9 cellular contexts compared by ENCODE assay signal in genomic region chr5:26329562-26330189, GRCh38.
DNase-seq lines count a peak whose midpoint lies in the region; ATAC-seq and TF ChIP-seq lines count a peak whose summit lies in the region.
"Had no signal": no experiment of that assay in that cellular context is flagged by ENCODE, and none has a peak within 500 bp of the region (broad histone marks: within the 10 kb centered on the region; RNA-seq: fewer than 3 reads in every experiment).

No MANE protein-coding gene starts in this region.

- H2AFZ ChIP-seq in GM23248: no peak overlapping the region

- H3K9me3 ChIP-seq in GM23248 (ENCODE audit: low read depth) (no peaks in the 10 kb centered on the region), adipocyte (ENCODE audit: control insufficient read depth, low read length) (no peaks in the 10 kb centered on the region)

- no peaks in the 10 kb centered on the region for H3K79me2 ChIP-seq in GM23248 (ENCODE audit: insufficient read depth)

- H3K36me3 ChIP-seq in GM23248 (ENCODE audit: low read depth) (no peaks in the 10 kb centered on the region), adipocyte (ENCODE audit: control insufficient read depth, insufficient read depth, low read length, severe bottlenecking) (no peaks in the 10 kb centered on the region)

- H3K4me3 ChIP-seq in GM23248: no peak overlapping the region
- peak overlapping the region; percentile 15 for H3K4me3 ChIP-seq in adipocyte (ENCODE audit: low read length)

- no peak overlapping the region for H3K27ac Mint-ChIP-seq in mesothelial cell of epicardium
- H3K27ac Mint-ChIP-seq: activated CD4-positive, alpha-beta T cell treated with anti-CD3 and anti-CD28 coated beads, Interleukin-2, amount 10 ng/mL, durations not matched to agents 7 days and 5 days had no signal

- no peaks in the 10 kb centered on the region for H3K36me3 Mint-ChIP-seq in mesothelial cell of epicardium

- H3K4me2 ChIP-seq in GM23248 (ENCODE audit: unreplicated experiment): no peak overlapping the region

- H3K27me3 Mint-ChIP-seq in mesothelial cell of epicardium (ENCODE audit: low read depth): peaks cover 9% of the 10 kb centered on the region
- H3K27me3 Mint-ChIP-seq: activated CD4-positive, alpha-beta T cell treated with anti-CD3 and anti-CD28 coated beads, Interleukin-2, amount 10 ng/mL, durations not matched to agents 7 days and 5 days had no signal

- H3K4me1 ChIP-seq in GM23248 (ENCODE audit: insufficient read depth) (no peaks in the 10 kb centered on the region), adipocyte (ENCODE audit: control insufficient read depth, insufficient read depth, low read length) (no peaks in the 10 kb centered on the region)

- H3K9ac ChIP-seq in GM23248: no peak overlapping the region
- peak overlapping the region; percentile 16 for H3K9ac ChIP-seq in adipocyte (ENCODE audit: low read length)

- WGBS in GM23248 (ENCODE audit: low coverage in 1 of 2, low lambda C conversion rate in 2 of 2, missing lambda C conversion rate in 2 of 2), 2 experiments: 2 to 5% methylated on average over 4 of the region's 4 CpGs

- H3K27me3 ChIP-seq in GM23248 (replicated peaks; ENCODE audit: insufficient read depth): no peaks in the 10 kb centered on the region
- H3K27me3 ChIP-seq in adipocyte (replicated peaks; ENCODE audit: control insufficient read depth, insufficient read depth, low read length): no peaks in the 10 kb centered on the region

- no peak overlapping the region for H3K4me3 Mint-ChIP-seq in mesothelial cell of epicardium
- H3K4me3 Mint-ChIP-seq: activated CD4-positive, alpha-beta T cell treated with anti-CD3 and anti-CD28 coated beads, Interleukin-2, amount 10 ng/mL, durations not matched to agents 7 days and 5 days had no signal

- no peaks in the 10 kb centered on the region for H4K20me1 ChIP-seq in GM23248 (ENCODE audit: insufficient read depth)

- in situ Hi-C loops in GM23248 (cut with MboI): no loop called here

- no peaks in the 10 kb centered on the region for H3F3A ChIP-seq in GM23248 (ENCODE audit: insufficient read depth)

- no peaks in the 10 kb centered on the region for H3K9me2 ChIP-seq in GM23248 (ENCODE audit: insufficient read depth)

- no peaks in the 10 kb centered on the region for H3K9me3 Mint-ChIP-seq in mesothelial cell of epicardium

- TF ChIP-seq CTCF in mesothelial cell of epicardium (IDR thresholded peaks at IDR 0.05; ENCODE audit: unreplicated experiment): peak; percentile 54

- ATAC-seq in GM21825 (IDR thresholded peaks at IDR 0.05; ENCODE audit: unreplicated experiment): no peak

- H3K4me1 Mint-ChIP-seq in mesothelial cell of epicardium: no peaks in the 10 kb centered on the region
- H3K4me1 Mint-ChIP-seq: activated CD4-positive, alpha-beta T cell treated with anti-CD3 and anti-CD28 coated beads, Interleukin-2, amount 10 ng/mL, durations not matched to agents 7 days and 5 days had no signal

- peak; percentile 16 for DNase-seq in GM23248
- DNase-seq in MV-4-11 (lab: John Stamatoyannopoulos, UW): peak; percentile 33
- DNase-seq in adipocyte (ENCODE audit: low read depth): peak; percentile 32
- no peak for DNase-seq in mesothelial cell of epicardium (ENCODE audit: low spot score in 2 of 2, unreplicated experiment in 2 of 2)
- DNase-seq in central memory CD4-positive, alpha-beta T cell: no peak
- DNase-seq in EL: no peak
- no peak for DNase-seq in stimulated activated CD4-positive, alpha-beta T cell treated with anti-CD3 and anti-CD28 coated beads, Interleukin-2, amount 100 ng/mL, for 48 hours
- DNase-seq: activated CD4-positive, alpha-beta T cell treated with anti-CD3 and anti-CD28 coated beads, Interleukin-2, amount 10 ng/mL, durations not matched to agents 7 days and 5 days had no signal

- H3K27ac ChIP-seq in GM23248: no peak overlapping the region

Comparison
In these comparisons a context has a peak if more than half of its experiments do, and no peak if none do; other contexts are left out.
1. DNase-seq: peak in GM23248 (single experiment), MV-4-11 (single experiment) and adipocyte (single experiment); none in mesothelial cell of epicardium (0 of 2), central memory CD4-positive, alpha-beta T cell (single experiment), EL (single experiment) and stimulated activated CD4-positive, alpha-beta T cell treated with anti-CD3 and anti-CD28 coated beads, Interleukin-2, amount 100 ng/mL, for 48 hours (0 of 2).